ENCODE assay signal across 20 cellular contexts in the genomic region with DNA sequence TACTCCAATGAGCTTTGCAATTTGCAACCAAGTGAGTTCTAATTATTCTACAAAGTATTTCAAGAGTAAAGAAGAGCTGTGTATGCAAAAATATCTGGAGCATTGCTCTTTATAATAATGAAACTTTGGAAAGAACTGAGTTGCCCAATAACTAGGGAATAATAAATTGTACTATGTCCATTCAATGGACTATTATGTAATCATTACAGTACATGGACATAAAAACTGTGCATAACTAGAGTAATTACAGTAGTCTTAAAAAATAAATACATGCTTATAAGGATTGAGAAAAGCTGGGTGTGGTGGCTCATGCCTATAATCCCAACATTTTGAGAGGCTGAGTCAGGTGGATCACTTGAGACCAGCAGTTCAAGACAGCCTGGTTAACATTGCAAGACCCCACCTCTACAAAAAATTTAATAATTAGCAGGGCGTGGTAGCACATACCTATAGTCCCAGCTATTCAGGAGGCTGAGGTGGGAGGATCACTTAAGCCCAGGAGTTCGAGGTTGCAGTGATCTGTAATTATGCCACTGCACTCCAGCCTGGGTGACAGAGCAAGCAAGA.
"Had no signal": no experiment of that assay in that cellular context is flagged by ENCODE, and none has a peak within 500 bp of the region (broad histone marks: within the 10 kb centered on the region; RNA-seq: fewer than 3 reads in every experiment).

No MANE protein-coding gene starts in this region.

- H3K9me3 Mint-ChIP-seq: activated B cell treated with CpG ODN at 0.5 μM for 24 hours; activated CD4-positive, alpha-beta memory T cell treated with anti-CD3 and anti-CD28 coated beads, Interleukin-2, amount 10 ng/mL, durations not matched to agents 7 days and 5 days; activated naive CD8-positive, alpha-beta T cell treated with anti-CD3 and anti-CD28 coated beads for 36 hours; brain; endodermal cell; nephron had no signal

- ATAC-seq: activated CD8-positive, alpha-beta memory T cell treated with anti-CD3 and anti-CD28 coated beads, Interleukin-2, amount 10 ng/mL, durations not matched to agents 7 days and 5 days; left colon; stimulated activated naive CD8-positive, alpha-beta T cell treated with anti-CD3 and anti-CD28 coated beads, Interleukin-15, Interleukin-2, amounts not matched to agents 100 U/mL and 50 U/mL, for 24 hours had no signal

- H3K4me3 ChIP-seq: dorsolateral prefrontal cortex, lung, tibial nerve, vagina had no signal

- H3K36me3 ChIP-seq: vagina had no signal

- H3K27ac ChIP-seq: dorsolateral prefrontal cortex, tibial nerve, vagina had no signal

- H3K4me1 Mint-ChIP-seq: brain, endodermal cell, nephron had no signal

- H3K27me3 Mint-ChIP-seq: activated B cell treated with CpG ODN at 0.5 μM for 24 hours; activated CD4-positive, alpha-beta memory T cell treated with anti-CD3 and anti-CD28 coated beads, Interleukin-2, amount 10 ng/mL, durations not matched to agents 7 days and 5 days; activated CD8-positive, alpha-beta memory T cell treated with anti-CD3 and anti-CD28 coated beads, Interleukin-2, amount 10 ng/mL, durations not matched to agents 7 days and 5 days; activated naive CD8-positive, alpha-beta T cell treated with anti-CD3 and anti-CD28 coated beads for 36 hours; brain had no signal

- DNase-seq: activated B cell treated with CpG ODN at 0.5 μM for 24 hours; activated CD4-positive, alpha-beta memory T cell treated with anti-CD3 and anti-CD28 coated beads, Interleukin-2, amount 10 ng/mL, durations not matched to agents 7 days and 5 days; activated CD4-positive, alpha-beta T cell treated with anti-CD3 and anti-CD28 coated beads for 4 hours; activated CD8-positive, alpha-beta memory T cell treated with anti-CD3 and anti-CD28 coated beads, Interleukin-2, amount 10 ng/mL, durations not matched to agents 7 days and 5 days; activated naive CD4-positive, alpha-beta T cell; activated naive CD8-positive, alpha-beta T cell treated with anti-CD3 and anti-CD28 coated beads for 36 hours; central memory CD4-positive, alpha-beta T cell; dorsolateral prefrontal cortex; endodermal cell; hypothalamus; islet precursor cell; left colon; midbrain; stimulated activated naive CD8-positive, alpha-beta T cell treated with anti-CD3 and anti-CD28 coated beads, Interleukin-15, Interleukin-2, amounts not matched to agents 100 U/mL and 50 U/mL, for 24 hours; T-helper 9 cell had no signal

- H3K27ac Mint-ChIP-seq: activated B cell treated with CpG ODN at 0.5 μM for 24 hours; activated CD4-positive, alpha-beta memory T cell treated with anti-CD3 and anti-CD28 coated beads, Interleukin-2, amount 10 ng/mL, durations not matched to agents 7 days and 5 days; activated CD8-positive, alpha-beta memory T cell treated with anti-CD3 and anti-CD28 coated beads, Interleukin-2, amount 10 ng/mL, durations not matched to agents 7 days and 5 days; activated naive CD8-positive, alpha-beta T cell treated with anti-CD3 and anti-CD28 coated beads for 36 hours; brain; endodermal cell; nephron had no signal

- H3K4me3 Mint-ChIP-seq: activated B cell treated with CpG ODN at 0.5 μM for 24 hours; activated CD4-positive, alpha-beta memory T cell treated with anti-CD3 and anti-CD28 coated beads, Interleukin-2, amount 10 ng/mL, durations not matched to agents 7 days and 5 days; activated CD8-positive, alpha-beta memory T cell treated with anti-CD3 and anti-CD28 coated beads, Interleukin-2, amount 10 ng/mL, durations not matched to agents 7 days and 5 days; activated naive CD8-positive, alpha-beta T cell treated with anti-CD3 and anti-CD28 coated beads for 36 hours; brain; endodermal cell; nephron had no signal

- H3K27me3 ChIP-seq: dorsolateral prefrontal cortex, tibial nerve, vagina had no signal

- H3K9me3 ChIP-seq: tibial nerve, vagina had no signal

- H3K36me3 Mint-ChIP-seq: activated CD8-positive, alpha-beta memory T cell treated with anti-CD3 and anti-CD28 coated beads, Interleukin-2, amount 10 ng/mL, durations not matched to agents 7 days and 5 days; activated naive CD8-positive, alpha-beta T cell treated with anti-CD3 and anti-CD28 coated beads for 36 hours had no signal

- H3K4me1 ChIP-seq: vagina had no signal
